8 cellular contexts compared by ENCODE assay signal in the genomic region with DNA sequence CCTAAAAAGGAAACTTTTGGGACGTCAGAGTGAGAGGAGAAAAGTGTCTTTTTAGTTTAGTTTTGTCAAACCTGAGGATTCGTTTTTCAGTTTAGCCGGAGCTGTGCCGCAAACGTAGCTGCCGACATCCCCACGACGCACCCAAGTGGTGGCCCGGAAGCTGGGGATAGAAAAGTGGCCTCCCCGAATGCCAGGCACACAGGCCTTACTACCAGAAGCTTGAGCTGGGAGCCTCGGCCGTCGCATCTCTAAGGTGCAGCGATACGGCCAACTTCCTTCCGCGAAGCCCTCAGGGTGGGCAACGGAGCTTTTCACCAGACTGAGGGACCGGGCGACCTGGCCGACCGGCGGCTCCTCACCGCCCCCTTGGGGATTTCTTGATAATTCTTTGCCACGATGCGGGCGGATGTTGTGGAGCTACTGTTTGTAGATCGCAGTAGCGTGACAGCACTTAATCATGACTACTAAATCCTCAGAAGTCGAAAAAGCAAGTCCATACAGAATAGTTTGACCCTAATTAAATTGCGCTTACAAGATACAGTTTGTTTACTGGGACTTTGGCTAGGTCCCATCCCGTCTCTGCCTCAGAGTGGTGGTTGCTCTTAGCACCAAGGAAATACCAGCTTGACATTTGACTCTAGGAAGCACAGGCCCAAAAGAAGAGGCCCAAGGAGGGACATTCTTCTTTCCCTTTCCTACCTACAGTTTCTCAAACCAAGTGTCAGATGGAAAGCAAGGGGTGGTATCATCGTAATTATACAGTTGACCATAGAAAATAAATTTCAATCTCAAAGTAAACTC. TPM values are rescaled to one million over a fixed set of nuclear protein-coding genes. Genes with fewer than 3 reads are reported as not detected.
DNase-seq lines count a peak whose midpoint lies in the region; ATAC-seq and TF ChIP-seq lines count a peak whose summit lies in the region.

No MANE protein-coding gene starts in this region.

- POLR2A ChIA-PET in CD8-positive, alpha-beta memory T cell (lab: Charles Lee): interaction anchor here (0.6 to 3.2 kb wide), 33 partner anchors 15 to 1615 kb away, joined by 3 to 49 read pairs (median 6); a partner anchor contains a TSS
- POLR2A ChIA-PET in activated CD8-positive, alpha-beta T cell treated with anti-CD3 and anti-CD28 coated beads for 36 hours (lab: Charles Lee): interaction anchor here (0.6 to 3.5 kb wide), 29 partner anchors 8 to 534 kb away, joined by 3 to 23 read pairs (median 4); a partner anchor contains a TSS

- peaks cover 0 to 14% (median 0%) of the 10 kb centered on the region in 3 donors for H3K36me3 Mint-ChIP-seq in CD8-positive, alpha-beta memory T cell
- H3K36me3 Mint-ChIP-seq in activated CD8-positive, alpha-beta T cell treated with anti-CD3 and anti-CD28 coated beads for 36 hours (ENCODE audit: low read depth): peaks cover 42% of the 10 kb centered on the region

- H3K27me3 Mint-ChIP-seq in CD8-positive, alpha-beta memory T cell: no peaks in the 10 kb centered on the region
- H3K27me3 Mint-ChIP-seq in activated CD8-positive, alpha-beta T cell treated with anti-CD3 and anti-CD28 coated beads for 36 hours: no peaks in the 10 kb centered on the region

- H3K9me3 Mint-ChIP-seq in CD8-positive, alpha-beta memory T cell: no peaks in the 10 kb centered on the region
- no peaks in the 10 kb centered on the region for H3K9me3 Mint-ChIP-seq in activated CD8-positive, alpha-beta T cell treated with anti-CD3 and anti-CD28 coated beads for 36 hours

- no peaks in the 10 kb centered on the region for H3K9me3 ChIP-seq in CD8-positive, alpha-beta memory T cell (ENCODE audit: low read length)
- H3K9me3 ChIP-seq in ectodermal cell (ENCODE audit: control insufficient read depth, low read length) (no peaks in the 10 kb centered on the region), lower lobe of right lung (no peaks in the 10 kb centered on the region)

- H3K4me1 Mint-ChIP-seq in CD8-positive, alpha-beta memory T cell: peaks cover 31 to 53% (median 50%) of the 10 kb centered on the region in 3 donors
- peaks cover 42% of the 10 kb centered on the region for H3K4me1 Mint-ChIP-seq in activated CD8-positive, alpha-beta T cell treated with anti-CD3 and anti-CD28 coated beads for 36 hours (ENCODE audit: low read depth)

- H3K27ac Mint-ChIP-seq in CD8-positive, alpha-beta memory T cell: peak overlapping the region; percentile 99 to 100 (median 100)
- peak overlapping the region; percentile 100 for H3K27ac Mint-ChIP-seq in activated CD8-positive, alpha-beta T cell treated with anti-CD3 and anti-CD28 coated beads for 36 hours

- no peaks in the 10 kb centered on the region for H3K36me3 ChIP-seq in CD8-positive, alpha-beta memory T cell (ENCODE audit: insufficient read depth, low read length)
- H3K36me3 ChIP-seq in ectodermal cell (ENCODE audit: control insufficient read depth, insufficient read depth, low read length): no peaks in the 10 kb centered on the region
- no peaks in the 10 kb centered on the region for H3K36me3 ChIP-seq in lower lobe of right lung

- peak; percentile 67 for TF ChIP-seq CTCF in activated CD8-positive, alpha-beta T cell treated with anti-CD3 and anti-CD28 coated beads for 36 hours (IDR thresholded peaks at IDR 0.05)
- peak; percentile 77 for TF ChIP-seq CTCF in lower lobe of right lung (IDR thresholded peaks at IDR 0.05)

- peak overlapping the region; percentile 96 for H3K27ac ChIP-seq in CD8-positive, alpha-beta memory T cell (ENCODE audit: low read depth, low read length)
- H3K27ac ChIP-seq in ectodermal cell (ENCODE audit: insufficient read depth, low read depth, low read length, poor library complexity, severe bottlenecking) (peak overlapping the region; percentile 91), lower lobe of right lung (peak overlapping the region; percentile 97)

- H3K27me3 ChIP-seq in CD8-positive, alpha-beta memory T cell (ENCODE audit: insufficient read depth, low read length, poor library complexity, severe bottlenecking): no peaks in the 10 kb centered on the region
- no peaks in the 10 kb centered on the region for H3K27me3 ChIP-seq in ectodermal cell (ENCODE audit: control insufficient read depth, insufficient read depth, low read length, poor library complexity, severe bottlenecking)
- no peaks in the 10 kb centered on the region for H3K27me3 ChIP-seq in lower lobe of right lung (ENCODE audit: low read depth)

- peak overlapping the region; percentile 94 to 99 (median 98) for H3K4me3 Mint-ChIP-seq in CD8-positive, alpha-beta memory T cell
- H3K4me3 Mint-ChIP-seq in activated CD8-positive, alpha-beta T cell treated with anti-CD3 and anti-CD28 coated beads for 36 hours: peak overlapping the region; percentile 91

- peaks cover 32% of the 10 kb centered on the region for H3K4me1 ChIP-seq in CD8-positive, alpha-beta memory T cell (ENCODE audit: insufficient read depth, low read length)
- H3K4me1 ChIP-seq in ectodermal cell (ENCODE audit: control insufficient read depth, insufficient read depth, low read length) (peaks cover 5% of the 10 kb centered on the region), lower lobe of right lung (peaks cover 18% of the 10 kb centered on the region)

- intact Hi-C loops in activated CD8-positive, alpha-beta T cell treated with anti-CD3 and anti-CD28 coated beads for 36 hours (cut with micrococcal nuclease): loop anchor here (2.0 to 10.0 kb wide), 5 partner anchors 73 to 489 kb away; a partner anchor contains a TSS
- intact Hi-C loops in lower lobe of right lung (cut with DNase I): no loop called here

- CTCF ChIA-PET in CD8-positive, alpha-beta memory T cell (lab: Charles Lee): interaction anchor here (0.6 to 2.8 kb wide), 51 partner anchors 8 to 1580 kb away, joined by 3 to 33 read pairs (median 4); a partner anchor contains a TSS
- CTCF ChIA-PET in activated CD8-positive, alpha-beta T cell treated with anti-CD3 and anti-CD28 coated beads for 36 hours (lab: Charles Lee): interaction anchor here (0.7 to 4.4 kb wide), 36 partner anchors 9 to 576 kb away, joined by 3 to 30 read pairs (median 3); a partner anchor contains a TSS

- WGBS in ectodermal cell, 2 experiments: 5% methylated on average over 33 of the region's 33 CpGs

- ATAC-seq in GM19468 (IDR thresholded peaks at IDR 0.05; ENCODE audit: extremely low read depth, unreplicated experiment): peak; percentile 85
- peak; percentile 71 for ATAC-seq in activated CD8-positive, alpha-beta T cell treated with anti-CD3 and anti-CD28 coated beads for 36 hours
- ATAC-seq in lower lobe of right lung: peak; percentile 92

- peak overlapping the region; percentile 61 for H3K4me3 ChIP-seq in CD8-positive, alpha-beta memory T cell (ENCODE audit: low read length)
- H3K4me3 ChIP-seq in ectodermal cell (ENCODE audit: insufficient read depth, low read depth, low read length) (peak overlapping the region; percentile 75), lower lobe of right lung (peak overlapping the region; percentile 79)

- peak; percentile 70 to 91 (median 83) for DNase-seq in CD8-positive, alpha-beta memory T cell
- DNase-seq in HPDE6-E6E7 (ENCODE audit: extremely low spot score) (peak; percentile 71), NCI-H82 treated with DMSO at 0.1 percent for 48 hours (lab: John Stamatoyannopoulos, UW; ENCODE audit: unreplicated experiment) (peak; percentile 37), lower lobe of right lung (peak; percentile 89)
- DNase-seq in activated CD8-positive, alpha-beta T cell treated with anti-CD3 and anti-CD28 coated beads for 36 hours: peak; percentile 93
- peak; percentile 76 to 83 for DNase-seq in stimulated activated CD4-positive, alpha-beta T cell treated with anti-CD3 and anti-CD28 coated beads, Interleukin-4, amount 100 ng/mL, for 48 hours (ENCODE audit: low read depth in 2 of 2)

RNA-seq across cellular contexts. Expression of a gene that starts 0.6 kb away (rescaled TPM):
- 10 to 100 TPM; 18.4 to 19.6 TPM for total RNA-seq in CD8-positive, alpha-beta memory T cell
- 21.2 TPM for polyA plus RNA-seq in CD8-positive, alpha-beta memory T cell
- total RNA-seq in activated CD8-positive, alpha-beta T cell treated with anti-CD3 and anti-CD28 coated beads for 36 hours: 10 to 100 TPM; 14.4 to 20.0 TPM
- polyA plus RNA-seq in ectodermal cell (2013, experiment 1 of 4): 9.4 TPM
- 9.1 TPM for polyA plus RNA-seq in ectodermal cell (2013, experiment 2 of 4)
- 8.2 TPM for polyA plus RNA-seq in ectodermal cell (2013, experiment 3 of 4)
- 11.6 TPM for polyA plus RNA-seq in ectodermal cell (2013, experiment 4 of 4)
- 12.7 TPM for total RNA-seq in lower lobe of right lung

RNA-seq across cellular contexts. Expression of a gene that starts 30.7 kb away (rescaled TPM):
- total RNA-seq in CD8-positive, alpha-beta memory T cell: 1 to 10 TPM; 7.4 to 9.0 TPM
- polyA plus RNA-seq in CD8-positive, alpha-beta memory T cell: 0.91 TPM
- total RNA-seq in activated CD8-positive, alpha-beta T cell treated with anti-CD3 and anti-CD28 coated beads for 36 hours: 10 to 100 TPM in 1 of 2 experiments, 1 to 10 TPM in 1; 9.1 to 10.5 TPM
- 11.9 TPM for polyA plus RNA-seq in ectodermal cell (2013, experiment 1 of 4)
- 15.2 TPM for polyA plus RNA-seq in ectodermal cell (2013, experiment 2 of 4)
- polyA plus RNA-seq in ectodermal cell (2013, experiment 3 of 4): 10.4 TPM
- 9.4 TPM for polyA plus RNA-seq in ectodermal cell (2013, experiment 4 of 4)
- 1.4 TPM for total RNA-seq in lower lobe of right lung

Comparison
In these comparisons a context has a peak if more than half of its experiments do, and no peak if none do; other contexts are left out.
1. Peak in every context shown above with its lines: DNase-seq, ATAC-seq, H3K4me3 ChIP-seq and H3K27ac ChIP-seq.
2. DNase-seq: peak in every context shown above with its lines; median percentile 93 in activated CD8-positive, alpha-beta T cell treated with anti-CD3 and anti-CD28 coated beads for 36 hours; 89 in lower lobe of right lung; 83 in CD8-positive, alpha-beta memory T cell; 80 in stimulated activated CD4-positive, alpha-beta T cell treated with anti-CD3 and anti-CD28 coated beads, Interleukin-4, amount 100 ng/mL, for 48 hours; 71 in HPDE6-E6E7; 37 in NCI-H82 treated with DMSO at 0.1 percent for 48 hours.